ENCODE assay signal across 8 cellular contexts in genomic region chr12:83826112-83826511, GRCh38.
DNase-seq lines count a peak whose midpoint lies in the region; ATAC-seq, FAIRE-seq and TF ChIP-seq lines count a peak whose summit lies in the region.

No MANE protein-coding gene starts in this region.

- intact Hi-C loops in activated CD4-positive, alpha-beta T cell treated with anti-CD3 and anti-CD28 coated beads, Interleukin-2, amount 10 ng/mL, durations not matched to agents 24 days and 14 days (cut with micrococcal nuclease), result loop anchor here (5.0 to 10.0 kb wide), 3 partner anchors 676 to 1301 kb away; partner anchors contain the start of gene TMTC2
- intact Hi-C loops in kidney (cut with DNase I), result no loop called here

- H3K27ac ChIP-seq in kidney (ENCODE audit: low read depth in 2 of 2, low read length in 2 of 2), result no peak overlapping the region

- no peak for FAIRE-seq in kidney (lab: Jason Lieb, UNC)

- H3K4me1 ChIP-seq in kidney (ENCODE audit: control insufficient read depth in 1 of 2, insufficient read depth in 1 of 2, low read depth in 1 of 2, low read length in 2 of 2), result no peaks in the 10 kb centered on the region

- H3K27ac Mint-ChIP-seq in activated CD4-positive, alpha-beta T cell treated with anti-CD3 and anti-CD28 coated beads, Interleukin-2, amount 10 ng/mL, durations not matched to agents 24 days and 14 days, result no peak overlapping the region

- peak; percentile 41 for TF ChIP-seq CTCF in kidney (IDR thresholded peaks at IDR 0.05; ENCODE audit: borderline replicate concordance, extremely low read depth, insufficient read depth)

- no peaks in the 10 kb centered on the region for H3K4me1 Mint-ChIP-seq in activated CD4-positive, alpha-beta T cell treated with anti-CD3 and anti-CD28 coated beads, Interleukin-2, amount 10 ng/mL, durations not matched to agents 24 days and 14 days

- no peak overlapping the region for H3K4me3 ChIP-seq in kidney (ENCODE audit: low read length in 2 of 2)

- no peaks in the 10 kb centered on the region for H3K9me3 ChIP-seq in kidney (ENCODE audit: control insufficient read depth in 1 of 2, low read length in 2 of 2)

- no peak overlapping the region for H3K4me3 Mint-ChIP-seq in activated CD4-positive, alpha-beta T cell treated with anti-CD3 and anti-CD28 coated beads, Interleukin-2, amount 10 ng/mL, durations not matched to agents 24 days and 14 days

- H3K27me3 Mint-ChIP-seq in activated CD4-positive, alpha-beta T cell treated with anti-CD3 and anti-CD28 coated beads, Interleukin-2, amount 10 ng/mL, durations not matched to agents 24 days and 14 days, result no peaks in the 10 kb centered on the region

- no peaks in the 10 kb centered on the region for H3K9me3 Mint-ChIP-seq in activated CD4-positive, alpha-beta T cell treated with anti-CD3 and anti-CD28 coated beads, Interleukin-2, amount 10 ng/mL, durations not matched to agents 24 days and 14 days

- H3K36me3 ChIP-seq in kidney (ENCODE audit: control insufficient read depth in 1 of 2, insufficient read depth in 2 of 2, low read length in 2 of 2), result no peaks in the 10 kb centered on the region

- peak; percentile 75 for DNase-seq in activated CD4-positive, alpha-beta T cell treated with anti-CD3 and anti-CD28 coated beads, Interleukin-2, amount 10 ng/mL, durations not matched to agents 24 days and 14 days
- no peak for DNase-seq in activated CD4-positive, alpha-beta T cell treated with anti-CD3 and anti-CD28 coated beads, Interleukin-2, amount 50 U/mL, for 1 hour
- DNase-seq in HK-2 (ENCODE audit: unreplicated experiment) (peak; percentile 52), kidney (no peak), NCI-H446 treated with DMSO at 0.1 percent for 48 hours (lab: John Stamatoyannopoulos, UW) (no peak), GF-D8 (lab: John Stamatoyannopoulos, UW) (no peak)
- DNase-seq in activated T-cell treated with anti-CD3 and anti-CD28 coated beads, Interleukin-2, amount 50 U/mL, for 48 hours, result peak; percentile 38 to 53

- H3K9ac ChIP-seq in kidney (ENCODE audit: low read length in 2 of 2), result no peak overlapping the region

- ATAC-seq in GM21526 (IDR thresholded peaks at IDR 0.05; ENCODE audit: low FRiP score, unreplicated experiment), result peak; percentile 65

- no peaks in the 10 kb centered on the region for H3K36me3 Mint-ChIP-seq in activated CD4-positive, alpha-beta T cell treated with anti-CD3 and anti-CD28 coated beads, Interleukin-2, amount 10 ng/mL, durations not matched to agents 24 days and 14 days (ENCODE audit: low read depth)

Comparison
In these comparisons a context has a peak if more than half of its experiments do, and no peak if none do; other contexts are left out.
1. DNase-seq: peak in activated CD4-positive, alpha-beta T cell treated with anti-CD3 and anti-CD28 coated beads, Interleukin-2, amount 10 ng/mL, durations not matched to agents 24 days and 14 days (single experiment), HK-2 (single experiment) and activated T-cell treated with anti-CD3 and anti-CD28 coated beads, Interleukin-2, amount 50 U/mL, for 48 hours (2 of 2); none in activated CD4-positive, alpha-beta T cell treated with anti-CD3 and anti-CD28 coated beads, Interleukin-2, amount 50 U/mL, for 1 hour (single experiment), kidney (single experiment), NCI-H446 treated with DMSO at 0.1 percent for 48 hours (single experiment) and GF-D8 (single experiment).